28 cellular contexts compared by ENCODE assay signal in the genomic region with DNA sequence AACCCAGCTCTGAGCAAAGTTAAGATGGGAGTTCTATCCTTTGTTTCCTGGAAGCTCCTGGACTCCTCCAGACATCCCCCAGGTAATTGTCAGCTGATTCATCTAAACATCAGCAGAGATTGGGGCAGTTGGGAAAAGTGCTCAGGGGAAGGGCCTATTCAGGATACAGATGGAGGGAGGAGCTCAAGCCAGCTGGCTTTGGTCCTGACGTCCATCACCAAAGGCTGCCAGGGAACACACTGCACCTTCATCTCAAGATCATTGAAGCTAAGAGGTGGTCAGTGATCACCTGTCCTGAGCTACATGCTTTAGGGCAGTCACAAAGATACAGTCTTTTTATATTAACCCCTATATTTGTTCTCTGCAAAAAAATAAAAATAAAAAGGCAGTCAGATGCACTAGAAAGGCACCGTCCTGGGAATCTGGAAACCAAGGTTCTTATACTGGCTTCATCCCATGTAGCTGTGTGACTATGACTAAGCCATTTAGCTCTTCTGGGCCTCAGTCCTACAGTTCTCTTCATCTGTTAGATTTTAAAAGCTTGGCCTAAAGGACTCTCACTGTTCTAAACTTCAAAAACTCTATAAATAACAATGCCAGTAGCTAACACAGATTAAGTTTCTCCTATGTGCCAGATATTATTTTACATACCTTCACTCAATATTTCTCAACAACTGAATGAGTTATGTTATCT.
DNase-seq lines count a peak whose midpoint lies in the region; ATAC-seq, FAIRE-seq and TF ChIP-seq lines count a peak whose summit lies in the region.
"Had no signal": no experiment of that assay in that cellular context is flagged by ENCODE, and none has a peak within 500 bp of the region (broad histone marks: within the 10 kb centered on the region; RNA-seq: fewer than 3 reads in every experiment).

No MANE protein-coding gene starts in this region.

- intact Hi-C loops in Right ventricle myocardium inferior (cut with DNase I) (loop anchor here (2.0 to 5.0 kb wide), 3 partner anchors 50 to 440 kb away; no protein-coding TSS in a partner anchor), left ventricle myocardium superior (cut with micrococcal nuclease) (no loop called here)

- H2BK120ac ChIP-seq in H1 (replicated peaks; ENCODE audit: low read depth, low read length), result no peak overlapping the region

- no peak overlapping the region for H3K14ac ChIP-seq in H1 (ENCODE audit: insufficient read length)

- H3K9ac ChIP-seq in H1 (replicated peaks in 1 of 4; ENCODE audit: extremely low read depth in 1 of 4, low read depth in 3 of 4, low read length in 3 of 4), result no peak overlapping the region
- H3K9ac ChIP-seq: GM23248 had no signal

- no peak for TF ChIP-seq POLR2A in H1 (IDR thresholded peaks at IDR 0.05; ENCODE audit: control extremely low read depth in 1 of 2, low read depth in 2 of 2, low read length in 2 of 2)

- TF ChIP-seq CTCF in right atrium auricular region (IDR thresholded peaks at IDR 0.05) (no peak), H1 (IDR thresholded peaks at IDR 0.05; ENCODE audit: control extremely low read depth in 1 of 3, insufficient read depth in 1 of 3, low read depth in 1 of 3, low read length in 3 of 3) (no peak)

- H3K18ac ChIP-seq in H1 (ENCODE audit: extremely low read depth, low read length), result no peak overlapping the region

- DNase-seq in Right ventricle myocardium inferior (ENCODE audit: missing footprints) (peak; percentile 71), right atrium auricular region (ENCODE audit: low spot score) (no peak), H1 (ENCODE audit: low read depth in 1 of 2, low spot score in 2 of 2) (no peak), left ventricle myocardium superior (peak; percentile 67), superior temporal gyrus (ENCODE audit: extremely low spot score) (peak; percentile 38), dedifferentiated amniotic fluid mesenchymal stem cell (ENCODE audit: extremely low spot score) (no peak)
- no peak for DNase-seq in activated CD4-positive, alpha-beta T cell treated with anti-CD3 and anti-CD28 coated beads for 48 hours
- DNase-seq: 8988T; ACHN; BE2C; CD8-positive, alpha-beta memory T cell; DMS 273 treated with DMSO at 0.1 percent for 48 hours; DMS79; GM23248; H9; MV-4-11; NCI-H1105; NCI-H2029 treated with DMSO at 0.1 percent for 48 hours; NCI-H2227 treated with DMSO at 0.1 percent for 48 hours; NCI-H510A treated with DMSO at 0.1 percent for 48 hours; SJCRH30 had no signal

- H3K4me3 ChIP-seq in right atrium auricular region (no peak overlapping the region), H1 (ENCODE audit: extremely low read depth in 1 of 4, insufficient read depth in 2 of 4, low read depth in 3 of 4, low read length in 4 of 4) (no peak overlapping the region)
- H3K4me3 ChIP-seq: GM23248, K562, SJCRH30 had no signal

- H3K9me3 ChIP-seq in right atrium auricular region (no peaks in the 10 kb centered on the region), H1 (ENCODE audit: insufficient read depth in 2 of 2, low read depth in 1 of 2, low read length in 1 of 2) (no peaks in the 10 kb centered on the region)
- H3K9me3 ChIP-seq: BE2C, SJCRH30 had no signal

- H3K23me2 ChIP-seq in H1 (ENCODE audit: low read depth, low read length), result no peaks in the 10 kb centered on the region; the same call in 1 of the 2 replicates

- CTCF ChIA-PET in H1 (lab: Charles Lee; ENCODE audit: partially characterized antibody), result interaction anchor here (0.6 to 1.2 kb wide), 3 partner anchors 12 to 478 kb away, joined by 3 to 5 read pairs (median 4); no protein-coding TSS in a partner anchor

- H4K91ac ChIP-seq in H1 (replicated peaks; ENCODE audit: insufficient read length, low read length), result no peak overlapping the region

- no peaks in the 10 kb centered on the region for H3K79me1 ChIP-seq in H1 (ENCODE audit: low read depth, low read length)

- H2BK12ac ChIP-seq in H1 (ENCODE audit: low read depth, low read length), result no peak overlapping the region

- H3K4me2 ChIP-seq in H1 (ENCODE audit: insufficient read depth in 1 of 2, low read depth in 2 of 2, low read length in 2 of 2), result no peak overlapping the region

- no peak overlapping the region for H2AK5ac ChIP-seq in H1 (ENCODE audit: low read depth, low read length)

- H2BK15ac ChIP-seq in H1 (ENCODE audit: low read length), result no peak overlapping the region

- H4K8ac ChIP-seq in H1 (ENCODE audit: extremely low read depth, insufficient read depth, low read length), result no peak overlapping the region

- no peak overlapping the region for H4K5ac ChIP-seq in H1 (ENCODE audit: insufficient read length, low read depth, low read length)

- H3K4me1 ChIP-seq in right atrium auricular region (no peaks in the 10 kb centered on the region), H1 (replicated peaks in 1 of 4; ENCODE audit: control insufficient read depth in 3 of 4, insufficient read depth in 4 of 4, low read length in 3 of 4) (no peaks in the 10 kb centered on the region)
- H3K4me1 ChIP-seq: BE2C, SJCRH30 had no signal

- H3K4ac ChIP-seq in H1 (replicated peaks; ENCODE audit: insufficient read length, low read depth, low read length), result no peak overlapping the region

- no peak for FAIRE-seq in H1 (lab: Jason Lieb, UNC)
- FAIRE-seq: GM12892, GM19239, HTR-8/SVneo, K562, RCC 7860 had no signal

- H3K56ac ChIP-seq in H1 (replicated peaks; ENCODE audit: insufficient read length, low read depth, low read length), result no peak overlapping the region

- H2BK20ac ChIP-seq in H1 (ENCODE audit: low read length), result no peak overlapping the region

- no peak overlapping the region for H3K27ac ChIP-seq in right atrium auricular region
- H3K27ac ChIP-seq in H1 (ENCODE audit: low read depth, low read length), result no peak overlapping the region
- H3K27ac ChIP-seq: GM23248, SJCRH30 had no signal

- no peak overlapping the region for H3K23ac ChIP-seq in H1 (ENCODE audit: insufficient read length)

- no peaks in the 10 kb centered on the region for H3K36me3 ChIP-seq in right atrium auricular region
- no peaks in the 10 kb centered on the region for H3K36me3 ChIP-seq in H1 (ENCODE audit: control insufficient read depth in 2 of 4, insufficient read depth in 4 of 4, low read length in 3 of 4)
- H3K36me3 ChIP-seq: BE2C, SJCRH30 had no signal

- no peaks in the 10 kb centered on the region for H3K79me2 ChIP-seq in H1 (ENCODE audit: control insufficient read depth in 1 of 2, insufficient read depth in 2 of 2, low read length in 2 of 2)

- WGBS in H1 (ENCODE audit: extremely low coverage in 1 of 2, insufficient coverage in 1 of 2, insufficient read length in 1 of 2, insufficient replicate concordance in 2 of 2, low coverage in 1 of 2, low lambda C conversion rate in 2 of 2, missing lambda C conversion rate in 1 of 2), 2 experiments, result 84% methylated on average over 2 of the region's 2 CpGs; no CpG with 5 or more reads in 1 of the 2 experiments

- TF ChIP-seq EP300 in H1 (IDR thresholded peaks at IDR 0.05; ENCODE audit: borderline replicate concordance in 1 of 2, low read depth in 2 of 2, low read length in 2 of 2), result no peak

- POLR2A ChIA-PET in H1 (lab: Charles Lee; ENCODE audit: partially characterized antibody), result interaction anchor here (1.2 kb wide), 1 partner anchor 12 kb away, joined by 3 read pairs; no protein-coding TSS in a partner anchor

- no peak for TF ChIP-seq RAD21 in H1 (IDR thresholded peaks at IDR 0.05 in 1 of 2, conservative IDR thresholded peaks at IDR 0.05 in 1 of 2; ENCODE audit: low read depth in 2 of 2, low read length in 2 of 2)

- H4K20me1 ChIP-seq in H1 (replicated peaks in 1 of 2; ENCODE audit: control insufficient read depth in 1 of 2, insufficient read depth in 2 of 2, low read length in 2 of 2), result no peaks in the 10 kb centered on the region

- H3K27me3 ChIP-seq in right atrium auricular region (no peaks in the 10 kb centered on the region), H1 (replicated peaks in 1 of 4; ENCODE audit: control insufficient read depth in 3 of 4, extremely low read depth in 1 of 4, insufficient read depth in 3 of 4, low read length in 3 of 4) (no peaks in the 10 kb centered on the region)
- H3K27me3 ChIP-seq: BE2C, SJCRH30 had no signal

- no peak overlapping the region for H2BK5ac ChIP-seq in H1 (ENCODE audit: low read depth, low read length)

- peak; percentile 89 for ATAC-seq in Right ventricle myocardium inferior
- ATAC-seq in left ventricle myocardium superior, result peak; percentile 96
- no peak for ATAC-seq in GM18517 (IDR thresholded peaks at IDR 0.05; ENCODE audit: unreplicated experiment)
- ATAC-seq: K562, SK-N-SH treated with all-trans-retinoic acid at 6 μM for 48 hours had no signal

- H2AFZ ChIP-seq in H1 (ENCODE audit: low read length), result 0 out of 2 replicates have a peak overlapping the region, but pooled peaks have one; percentile 3
- H2AFZ ChIP-seq: GM23248 had no signal

TF ChIP-seq in H1, 55 proteins besides CTCF, POLR2A, EP300 and RAD21 (continues in another document):
- no peak for TF ChIP-seq ZNF274 (IDR thresholded peaks at IDR 0.05; ENCODE audit: borderline replicate concordance, extremely low read depth, low read length)

Comparison
In these comparisons a context has a peak if more than half of its experiments do, and no peak if none do; other contexts are left out.
1. DNase-seq: peak in Right ventricle myocardium inferior (single experiment), left ventricle myocardium superior (single experiment) and superior temporal gyrus (single experiment); none in right atrium auricular region (single experiment), H1 (0 of 2), activated CD4-positive, alpha-beta T cell treated with anti-CD3 and anti-CD28 coated beads for 48 hours (single experiment) and dedifferentiated amniotic fluid mesenchymal stem cell (single experiment).